Comparison of ENCODE assay signal across 1 cellular context in genomic region chrX:101417981-101418841, GRCh38.
TF ChIP-seq lines count a peak whose summit lies in the region.

No MANE protein-coding gene starts in this region.

TF ChIP-seq in HEK293, 187 proteins besides CTCF, POLR2A, EP300 and RAD21 (continued from another document):
- no peak for TF ChIP-seq PRDM2 (tag by site-specific recombination; IDR thresholded peaks at IDR 0.05; ENCODE audit: borderline replicate concordance)
- TF ChIP-seq ZNF354C (tag by site-specific recombination; IDR thresholded peaks at IDR 0.05; ENCODE audit: borderline replicate concordance, low read depth), result no peak
- TF ChIP-seq KLF9 (tag by site-specific recombination; IDR thresholded peaks at IDR 0.05; ENCODE audit: low read depth), result 0 out of 2 replicates have a peak, but pooled peaks have one; percentile 24
- peak; percentile 93 for TF ChIP-seq ZNF76 (tag by site-specific recombination; IDR thresholded peaks at IDR 0.05; ENCODE audit: borderline replicate concordance, low read depth)
- TF ChIP-seq AEBP2 (tag by site-specific recombination; IDR thresholded peaks at IDR 0.05; ENCODE audit: borderline replicate concordance), result no peak
- TF ChIP-seq ZNF2 (tag by site-specific recombination; IDR thresholded peaks at IDR 0.05), result peak; percentile 54; the same call in 1 of the 2 replicates
- TF ChIP-seq ZSCAN5A (tag by site-specific recombination; IDR thresholded peaks at IDR 0.05), result peak; percentile 34; the same call in 1 of the 2 replicates
- 0 out of 2 replicates have a peak, but pooled peaks have one; percentile 15 for TF ChIP-seq BCL11A (tag by site-specific recombination; IDR thresholded peaks at IDR 0.05; ENCODE audit: low read depth)
- peak; percentile 63; the same call in 1 of the 2 replicates for TF ChIP-seq ZNF580 (tag by site-specific recombination; IDR thresholded peaks at IDR 0.05)
- TF ChIP-seq, protein P1, sequence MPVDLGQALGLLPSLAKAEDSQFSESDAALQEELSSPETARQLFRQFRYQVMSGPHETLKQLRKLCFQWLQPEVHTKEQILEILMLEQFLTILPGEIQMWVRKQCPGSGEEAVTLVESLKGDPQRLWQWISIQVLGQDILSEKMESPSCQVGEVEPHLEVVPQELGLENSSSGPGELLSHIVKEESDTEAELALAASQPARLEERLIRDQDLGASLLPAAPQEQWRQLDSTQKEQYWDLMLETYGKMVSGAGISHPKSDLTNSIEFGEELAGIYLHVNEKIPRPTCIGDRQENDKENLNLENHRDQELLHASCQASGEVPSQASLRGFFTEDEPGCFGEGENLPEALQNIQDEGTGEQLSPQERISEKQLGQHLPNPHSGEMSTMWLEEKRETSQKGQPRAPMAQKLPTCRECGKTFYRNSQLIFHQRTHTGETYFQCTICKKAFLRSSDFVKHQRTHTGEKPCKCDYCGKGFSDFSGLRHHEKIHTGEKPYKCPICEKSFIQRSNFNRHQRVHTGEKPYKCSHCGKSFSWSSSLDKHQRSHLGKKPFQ (tag by site-specific recombination; IDR thresholded peaks at IDR 0.05), result no peak
- peak; percentile 82 for TF ChIP-seq PRDM10 (tag by site-specific recombination; IDR thresholded peaks at IDR 0.05)
- TF ChIP-seq ZNF366 (tag by site-specific recombination; conservative IDR thresholded peaks at IDR 0.05), result peak; percentile 77
- no peak for TF ChIP-seq ZBTB21 (tag by site-specific recombination; IDR thresholded peaks at IDR 0.05)
- no peak for TF ChIP-seq WT1 (tag by site-specific recombination; IDR thresholded peaks at IDR 0.05)
- TF ChIP-seq ZNF292 (tag by site-specific recombination; IDR thresholded peaks at IDR 0.05; ENCODE audit: borderline replicate concordance, low read depth), result no peak
- peak; percentile 27; the same call in 1 of the 2 replicates for TF ChIP-seq SP7 (tag by site-specific recombination; IDR thresholded peaks at IDR 0.05)
- peak; percentile 55 for TF ChIP-seq ZIC2 (tag by site-specific recombination; IDR thresholded peaks at IDR 0.05)
- no peak for TF ChIP-seq ZNF624 (tag by site-specific recombination; IDR thresholded peaks at IDR 0.05)
- TF ChIP-seq PRDM1 (tag by site-specific recombination; IDR thresholded peaks at IDR 0.05), result peak; percentile 80
- TF ChIP-seq GLI2 (tag by site-specific recombination; IDR thresholded peaks at IDR 0.05; ENCODE audit: borderline replicate concordance, low read depth), result no peak
- no peak for TF ChIP-seq ZNF530 (tag by site-specific recombination; IDR thresholded peaks at IDR 0.05; ENCODE audit: low read depth)
- TF ChIP-seq ZBTB26 (tag by site-specific recombination; optimal IDR thresholded peaks at IDR 0.05), result peak; percentile 33
- TF ChIP-seq ZNF501 (tag by site-specific recombination; IDR thresholded peaks at IDR 0.05), result no peak
- no peak for TF ChIP-seq ZNF132 (tag by site-specific recombination; IDR thresholded peaks at IDR 0.05; ENCODE audit: borderline replicate concordance)
- TF ChIP-seq ZNF311 (tag by site-specific recombination; IDR thresholded peaks at IDR 0.05; ENCODE audit: borderline replicate concordance), result no peak
- TF ChIP-seq ZNF394 (tag by site-specific recombination; IDR thresholded peaks at IDR 0.05; ENCODE audit: borderline replicate concordance), result no peak
